Comparison of ENCODE assay signal across 5 cellular contexts in genomic region chr11:109086931-109087330, GRCh38.
"Had no signal": no experiment of that assay in that cellular context is flagged by ENCODE, and none has a peak within 500 bp of the region (broad histone marks: within the 10 kb centered on the region; RNA-seq: fewer than 3 reads in every experiment).

No MANE protein-coding gene starts in this region.

- DNase-seq: IMR-90, Karpas-422, KBM-7, KG1 had no signal

- FAIRE-seq: HTR-8/SVneo had no signal
